In the genomic region with DNA sequence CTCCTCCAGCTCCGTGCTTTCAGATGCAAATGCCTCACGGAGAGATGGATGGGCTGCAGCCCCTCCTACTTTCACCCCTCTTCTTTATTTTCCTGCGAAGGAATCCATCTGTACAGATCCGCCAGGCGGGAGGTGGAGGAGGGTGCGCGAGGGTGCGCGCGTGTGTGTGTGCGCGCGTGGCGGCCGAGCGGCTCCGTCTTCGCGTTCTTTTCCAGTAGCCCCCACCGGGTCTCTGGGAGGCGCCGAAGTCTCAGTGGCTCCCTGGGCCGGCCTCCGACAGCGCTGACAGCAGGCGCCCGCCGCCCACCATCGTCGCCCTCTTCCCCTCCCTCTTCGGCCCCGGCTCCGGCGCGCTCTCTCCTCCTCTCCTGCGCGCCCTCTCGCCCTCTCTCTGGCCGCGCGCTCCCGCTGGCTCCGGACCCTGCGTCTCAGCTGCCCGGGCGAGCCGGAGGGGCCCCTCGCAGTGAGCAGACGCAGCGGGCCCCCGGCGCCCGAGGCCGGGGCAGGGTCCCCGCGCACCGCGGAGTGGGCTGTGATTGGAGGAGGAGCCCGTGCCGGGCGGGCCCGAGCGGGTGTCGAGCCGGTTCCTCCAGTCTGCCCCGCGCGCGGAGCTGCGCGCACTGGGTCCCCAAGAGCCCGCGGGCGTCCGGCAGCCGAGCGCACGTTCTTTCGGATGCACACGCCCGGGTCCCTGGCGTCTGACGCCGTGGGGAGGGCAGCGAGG, we compare ENCODE assay signal across 9 cellular contexts. TPM values are rescaled to one million over a fixed set of nuclear protein-coding genes. Genes with fewer than 3 reads are reported as not detected.
DNase-seq lines count a peak whose midpoint lies in the region; ATAC-seq and TF ChIP-seq lines count a peak whose summit lies in the region.
"Had no signal": no experiment of that assay in that cellular context is flagged by ENCODE, and none has a peak within 500 bp of the region (broad histone marks: within the 10 kb centered on the region; RNA-seq: fewer than 3 reads in every experiment).

A gene with protein sequence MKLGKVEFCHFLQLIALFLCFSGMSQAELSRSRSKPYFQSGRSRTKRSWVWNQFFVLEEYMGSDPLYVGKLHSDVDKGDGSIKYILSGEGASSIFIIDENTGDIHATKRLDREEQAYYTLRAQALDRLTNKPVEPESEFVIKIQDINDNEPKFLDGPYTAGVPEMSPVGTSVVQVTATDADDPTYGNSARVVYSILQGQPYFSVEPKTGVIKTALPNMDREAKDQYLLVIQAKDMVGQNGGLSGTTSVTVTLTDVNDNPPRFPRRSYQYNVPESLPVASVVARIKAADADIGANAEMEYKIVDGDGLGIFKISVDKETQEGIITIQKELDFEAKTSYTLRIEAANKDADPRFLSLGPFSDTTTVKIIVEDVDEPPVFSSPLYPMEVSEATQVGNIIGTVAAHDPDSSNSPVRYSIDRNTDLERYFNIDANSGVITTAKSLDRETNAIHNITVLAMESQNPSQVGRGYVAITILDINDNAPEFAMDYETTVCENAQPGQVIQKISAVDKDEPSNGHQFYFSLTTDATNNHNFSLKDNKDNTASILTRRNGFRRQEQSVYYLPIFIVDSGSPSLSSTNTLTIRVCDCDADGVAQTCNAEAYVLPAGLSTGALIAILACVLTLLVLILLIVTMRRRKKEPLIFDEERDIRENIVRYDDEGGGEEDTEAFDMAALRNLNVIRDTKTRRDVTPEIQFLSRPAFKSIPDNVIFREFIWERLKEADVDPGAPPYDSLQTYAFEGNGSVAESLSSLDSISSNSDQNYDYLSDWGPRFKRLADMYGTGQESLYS (plus strand): TSS at position 592 of the 724 bp plus-strand sequence. CDS start 11,831 bp downstream, outside the sequence.

- no peaks in the 10 kb centered on the region for H3K36me3 ChIP-seq in thymus (ENCODE audit: control insufficient read depth, insufficient read depth)

- 1% methylated on average over 27 to 54 of the region's 85 CpGs for WGBS in lower leg skin, 2 donors
- 2% methylated on average over 85 of the region's 85 CpGs for WGBS in thymus

- peaks cover 16% of the 10 kb centered on the region for H3K27me3 ChIP-seq in thymus (ENCODE audit: control insufficient read depth, insufficient read depth)

- intact Hi-C loops in lower leg skin (cut with DNase I; ENCODE audit: low total_unique reads): no loop called here

- DNase-seq in NCI-H82 (lab: John Stamatoyannopoulos, UW): peak; percentile 67
- no peak for DNase-seq in NCI-H82 treated with DMSO at 0.1 percent for 48 hours (lab: John Stamatoyannopoulos, UW; ENCODE audit: unreplicated experiment)
- no peak for DNase-seq in lower leg skin (ENCODE audit: low spot score in 2 of 2)
- DNase-seq in effector CD4-positive, alpha-beta T cell: no peak
- DNase-seq in dermis blood vessel endothelial cell: no peak
- DNase-seq: T-helper 17 cell had no signal

- H3K9me3 ChIP-seq in thymus (ENCODE audit: control insufficient read depth): no peaks in the 10 kb centered on the region

- TF ChIP-seq POLR2A in lower leg skin (IDR thresholded peaks at IDR 0.05): no peak

- H3K4me3 ChIP-seq in lower leg skin (ENCODE audit: low read depth, poor library complexity, severe bottlenecking) (peak within 1 kb of the TSS; percentile 8), thymus (ENCODE audit: low read length) (peak within 1 kb of the TSS; percentile 23)

- H3K4me1 ChIP-seq in thymus (ENCODE audit: control insufficient read depth, insufficient read depth, low read length): no peaks in the 10 kb centered on the region

- ATAC-seq in esophagus mucosa: no peak
- ATAC-seq: T-helper 17 cell had no signal

- TF ChIP-seq CTCF in VCaP (conservative IDR thresholded peaks at IDR 0.05) (no peak), lower leg skin (IDR thresholded peaks at IDR 0.05) (no peak)

- peak within 1 kb of the TSS; percentile 87 for H3K27ac ChIP-seq in VCaP
- H3K27ac ChIP-seq in thymus (ENCODE audit: low read depth): peak within 1 kb of the TSS; percentile 15

RNA-seq across cellular contexts. Expression of the gene that starts here (rescaled TPM):
- total RNA-seq in lower leg skin (under 1 TPM in 2 of 4 donors, not detected in 2; 0.13 to 0.15 TPM), esophagus mucosa (not detected), dermis blood vessel endothelial cell (not detected in 2 replicates)
- polyA plus RNA-seq in thymus: 1.2 TPM
- total RNA-seq: T-helper 17 cell had no signal
